8 cellular contexts compared by ENCODE assay signal in the genomic region with DNA sequence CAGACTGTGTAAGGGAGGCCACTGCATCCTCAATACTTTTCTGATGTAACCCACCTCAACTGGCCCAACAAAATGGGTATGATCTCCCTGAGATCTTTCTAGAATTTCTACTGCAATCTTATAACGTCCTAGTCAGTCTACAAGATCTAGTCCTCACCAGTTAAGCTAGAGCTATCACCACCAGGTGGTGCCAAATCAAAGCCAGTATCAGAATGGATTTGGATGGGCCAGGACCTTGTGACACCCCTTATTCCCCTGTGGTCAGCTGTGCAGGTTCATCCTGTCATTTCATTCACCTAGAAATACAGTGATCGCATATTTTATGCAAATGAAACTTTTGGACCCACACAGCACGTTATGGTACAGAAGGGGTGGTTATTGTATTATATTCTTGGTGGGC.
DNase-seq lines count a peak whose midpoint lies in the region; ATAC-seq and TF ChIP-seq lines count a peak whose summit lies in the region.

No MANE protein-coding gene starts in this region.

- H3K4me3 Mint-ChIP-seq in endodermal cell: no peak overlapping the region

- peaks cover 6% of the 10 kb centered on the region for H3K4me1 Mint-ChIP-seq in endodermal cell

- H3K27ac Mint-ChIP-seq in endodermal cell: no peak overlapping the region

- H3K27me3 ChIP-seq in endodermal cell (ENCODE audit: control insufficient read depth, insufficient read depth, low read length, poor library complexity, severe bottlenecking) (no peaks in the 10 kb centered on the region), neural cell (ENCODE audit: insufficient read depth, low read depth, low read length) (no peaks in the 10 kb centered on the region), MG63 (no peaks in the 10 kb centered on the region)

- no peaks in the 10 kb centered on the region for H4K20me1 ChIP-seq in neural cell (ENCODE audit: insufficient read depth)

- no peaks in the 10 kb centered on the region for H3K4me1 ChIP-seq in endodermal cell (ENCODE audit: control insufficient read depth, insufficient read depth, low read length)

- no peaks in the 10 kb centered on the region for H3K9me3 Mint-ChIP-seq in endodermal cell

- no peak for TF ChIP-seq EP300 in neural cell (conservative IDR thresholded peaks at IDR 0.05; ENCODE audit: poor library complexity, severe bottlenecking)

- no peaks in the 10 kb centered on the region for H3F3A ChIP-seq in neural cell (ENCODE audit: insufficient read depth, low read length, poor library complexity, severe bottlenecking)

- 39 to 79% methylated on average over 2 to 3 of the region's 3 CpGs for WGBS in endodermal cell (ENCODE audit: insufficient coverage in 1 of 2, insufficient read length in 1 of 2), 2 experiments

- H3K9me3 ChIP-seq in endodermal cell (ENCODE audit: control insufficient read depth, low read length) (no peaks in the 10 kb centered on the region), neural cell (ENCODE audit: low read length) (no peaks in the 10 kb centered on the region), MG63 (no peaks in the 10 kb centered on the region)

- peaks cover 4% of the 10 kb centered on the region for H3K36me3 ChIP-seq in endodermal cell (ENCODE audit: control insufficient read depth, insufficient read depth, low read length)
- H3K36me3 ChIP-seq in neural cell (ENCODE audit: insufficient read depth, low read length): no peaks in the 10 kb centered on the region
- H3K36me3 ChIP-seq in MG63: peaks cover 5% of the 10 kb centered on the region

- no peak overlapping the region for H2AFZ ChIP-seq in neural cell (ENCODE audit: low read depth, low read length)

- peaks cover 3% of the 10 kb centered on the region for H3K36me3 Mint-ChIP-seq in endodermal cell (ENCODE audit: low read depth)

- peak; percentile 36 for DNase-seq in NCI-H2196 (lab: John Stamatoyannopoulos, UW; ENCODE audit: unreplicated experiment)
- no peak for DNase-seq in NCI-H2196 treated with DMSO at 0.1 percent for 48 hours (lab: John Stamatoyannopoulos, UW; ENCODE audit: unreplicated experiment)
- DNase-seq in HCEC 1CT: peak; percentile 61
- DNase-seq in RKO (ENCODE audit: low spot score): peak; percentile 52
- peak; percentile 85 for DNase-seq in endodermal cell
- no peak for DNase-seq in MG63

- peak; percentile 90 for TF ChIP-seq CTCF in endodermal cell (conservative IDR thresholded peaks at IDR 0.05)
- TF ChIP-seq CTCF in neural cell (IDR thresholded peaks at IDR 0.05; ENCODE audit: poor library complexity, severe bottlenecking): peak; percentile 27

- no peak overlapping the region for H3K4me2 ChIP-seq in neural cell (ENCODE audit: low read length)

- no peaks in the 10 kb centered on the region for H3K27me3 Mint-ChIP-seq in endodermal cell (ENCODE audit: insufficient read depth)

- no peak for TF ChIP-seq RAD21 in neural cell (conservative IDR thresholded peaks at IDR 0.05)

- H3K9ac ChIP-seq in endodermal cell (ENCODE audit: extremely low read depth, low read length, poor library complexity, severe bottlenecking) (no peak overlapping the region), neural cell (ENCODE audit: low read length) (no peak overlapping the region)

- no peak overlapping the region for H3K4me3 ChIP-seq in endodermal cell (ENCODE audit: low read length)
- H3K4me3 ChIP-seq in neural cell (ENCODE audit: low read length): no peak overlapping the region
- H3K4me3 ChIP-seq in MG63: no peak overlapping the region

- no peak overlapping the region for H3K27ac ChIP-seq in endodermal cell (ENCODE audit: low read depth, low read length)
- no peak overlapping the region for H3K27ac ChIP-seq in neural cell (ENCODE audit: low read length)

- peaks cover 10% of the 10 kb centered on the region for H3K79me2 ChIP-seq in neural cell (replicated peaks; ENCODE audit: insufficient read depth, low read length)

- ATAC-seq in GM21423 (IDR thresholded peaks at IDR 0.05; ENCODE audit: unreplicated experiment): no peak

- no peaks in the 10 kb centered on the region for H3K9me2 ChIP-seq in neural cell (ENCODE audit: insufficient read depth, low read length)

TF ChIP-seq in neural cell, 6 proteins besides CTCF, POLR2A, EP300 and RAD21:
- TF ChIP-seq, protein P1, sequence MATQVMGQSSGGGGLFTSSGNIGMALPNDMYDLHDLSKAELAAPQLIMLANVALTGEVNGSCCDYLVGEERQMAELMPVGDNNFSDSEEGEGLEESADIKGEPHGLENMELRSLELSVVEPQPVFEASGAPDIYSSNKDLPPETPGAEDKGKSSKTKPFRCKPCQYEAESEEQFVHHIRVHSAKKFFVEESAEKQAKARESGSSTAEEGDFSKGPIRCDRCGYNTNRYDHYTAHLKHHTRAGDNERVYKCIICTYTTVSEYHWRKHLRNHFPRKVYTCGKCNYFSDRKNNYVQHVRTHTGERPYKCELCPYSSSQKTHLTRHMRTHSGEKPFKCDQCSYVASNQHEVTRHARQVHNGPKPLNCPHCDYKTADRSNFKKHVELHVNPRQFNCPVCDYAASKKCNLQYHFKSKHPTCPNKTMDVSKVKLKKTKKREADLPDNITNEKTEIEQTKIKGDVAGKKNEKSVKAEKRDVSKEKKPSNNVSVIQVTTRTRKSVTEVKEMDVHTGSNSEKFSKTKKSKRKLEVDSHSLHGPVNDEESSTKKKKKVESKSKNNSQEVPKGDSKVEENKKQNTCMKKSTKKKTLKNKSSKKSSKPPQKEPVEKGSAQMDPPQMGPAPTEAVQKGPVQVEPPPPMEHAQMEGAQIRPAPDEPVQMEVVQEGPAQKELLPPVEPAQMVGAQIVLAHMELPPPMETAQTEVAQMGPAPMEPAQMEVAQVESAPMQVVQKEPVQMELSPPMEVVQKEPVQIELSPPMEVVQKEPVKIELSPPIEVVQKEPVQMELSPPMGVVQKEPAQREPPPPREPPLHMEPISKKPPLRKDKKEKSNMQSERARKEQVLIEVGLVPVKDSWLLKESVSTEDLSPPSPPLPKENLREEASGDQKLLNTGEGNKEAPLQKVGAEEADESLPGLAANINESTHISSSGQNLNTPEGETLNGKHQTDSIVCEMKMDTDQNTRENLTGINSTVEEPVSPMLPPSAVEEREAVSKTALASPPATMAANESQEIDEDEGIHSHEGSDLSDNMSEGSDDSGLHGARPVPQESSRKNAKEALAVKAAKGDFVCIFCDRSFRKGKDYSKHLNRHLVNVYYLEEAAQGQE (IDR thresholded peaks at IDR 0.05; ENCODE audit: borderline replicate concordance): no peak
- TF ChIP-seq MXI1 (conservative IDR thresholded peaks at IDR 0.05; ENCODE audit: poor library complexity, severe bottlenecking) (no peak), SMC3 (conservative IDR thresholded peaks at IDR 0.05; ENCODE audit: poor library complexity) (no peak), EZH2 (IDR thresholded peaks at IDR 0.05; ENCODE audit: borderline replicate concordance, insufficient read depth, low read length, poor library complexity, severe bottlenecking) (no peak), POLR2AphosphoS5 (IDR thresholded peaks at IDR 0.05) (no peak), TAF1 (IDR thresholded peaks at IDR 0.05; ENCODE audit: low read depth) (no peak)

Comparison
In these comparisons a context has a peak if more than half of its experiments do, and no peak if none do; other contexts are left out.
1. DNase-seq: peak in NCI-H2196 (single experiment), HCEC 1CT (single experiment), RKO (single experiment) and endodermal cell (single experiment); none in NCI-H2196 treated with DMSO at 0.1 percent for 48 hours (single experiment) and MG63 (single experiment).